19 cellular contexts compared by ENCODE assay signal in the genomic region with DNA sequence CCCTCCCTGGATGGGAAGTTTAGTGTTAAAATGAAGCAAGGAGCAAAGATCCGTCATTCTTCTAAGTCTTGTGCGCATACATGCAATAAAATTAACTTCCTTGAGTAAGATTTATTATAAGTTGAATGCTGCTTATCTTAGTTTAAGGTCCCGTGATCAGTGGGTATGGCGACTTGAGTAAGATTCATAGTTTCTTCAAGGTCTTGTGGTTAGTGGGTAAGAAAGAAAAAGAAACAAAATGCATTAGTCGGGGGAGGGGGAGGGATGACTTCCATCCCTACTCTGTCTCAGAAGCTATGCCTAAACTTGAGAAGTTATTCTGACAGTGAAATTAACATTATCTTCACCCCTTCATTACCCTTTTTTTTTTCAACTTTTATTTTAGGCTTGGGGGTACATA.
"Had no signal": no experiment of that assay in that cellular context is flagged by ENCODE, and none has a peak within 500 bp of the region (broad histone marks: within the 10 kb centered on the region; RNA-seq: fewer than 3 reads in every experiment).

No MANE protein-coding gene starts in this region.

- H3K4me3 ChIP-seq: adrenal gland, breast epithelium, colonic mucosa, SJSA1 had no signal

- H3K27ac ChIP-seq: adrenal gland, breast epithelium, colonic mucosa, SJSA1 had no signal

- DNase-seq: activated CD4-positive, alpha-beta T cell treated with anti-CD3 and anti-CD28 coated beads for 4 hours; activated CD8-positive, alpha-beta memory T cell treated with anti-CD3 and anti-CD28 coated beads, Interleukin-2, amount 50 U/mL, for 4 hours; activated CD8-positive, alpha-beta T cell treated with anti-CD3 and anti-CD28 coated beads for 36 hours; activated naive CD4-positive, alpha-beta T cell treated with anti-CD3 and anti-CD28 coated beads, Interleukin-2, amount 50 U/mL, for 16 hours; activated naive CD8-positive, alpha-beta T cell treated with anti-CD3 and anti-CD28 coated beads, Interleukin-2, amount 10 ng/mL, durations not matched to agents 7 days and 5 days; adrenal gland; aorta; caudate nucleus; colonic mucosa; NCI-H1105; NCI-H1436; NCI-H1694 treated with DMSO at 0.1 percent for 48 hours; NCI-H2029 treated with DMSO at 0.1 percent for 48 hours; NCI-H446; NCI-H524 had no signal

- H3K4me1 ChIP-seq: adrenal gland, breast epithelium, colonic mucosa, SJSA1 had no signal

- H3K27me3 ChIP-seq: colonic mucosa, SJSA1 had no signal

- H3K9me3 ChIP-seq: adrenal gland, breast epithelium, colonic mucosa, SJSA1 had no signal

- H3K36me3 ChIP-seq: adrenal gland, breast epithelium, colonic mucosa, SJSA1 had no signal

- ATAC-seq: activated CD4-positive, CD25-positive, alpha-beta regulatory T cell treated with anti-CD3 and anti-CD28 coated beads, Interleukin-2, amount 50 U/mL, for 24 hours; activated CD8-positive, alpha-beta T cell treated with anti-CD3 and anti-CD28 coated beads for 36 hours; Right ventricle myocardium inferior had no signal
